In genomic region chr2:23532311-23533013, GRCh38 we compare ENCODE assay signal across 8 cellular contexts.
DNase-seq lines count a peak whose midpoint lies in the region; TF ChIP-seq lines count a peak whose summit lies in the region.

No MANE protein-coding gene starts in this region.

- H3K9me3 ChIP-seq in HEK293 (ENCODE audit: control insufficient read depth, insufficient read depth, low read depth, low read length), result no peaks in the 10 kb centered on the region

- no peaks in the 10 kb centered on the region for H3K36me3 Mint-ChIP-seq in brain

- no peaks in the 10 kb centered on the region for H3K36me3 ChIP-seq in HEK293 (ENCODE audit: control insufficient read depth in 2 of 2, insufficient read depth in 1 of 2, low read length in 2 of 2)

- H3K4me1 Mint-ChIP-seq in brain, result peaks cover 89% of the 10 kb centered on the region

- CTCF ChIA-PET in HEK293 (lab: Yijun Ruan, JAX), result interaction anchor here (0.6 to 1.8 kb wide), 3 partner anchors 11 to 181 kb away, joined by 3 to 7 read pairs (median 4); no protein-coding TSS in a partner anchor

- H3K27me3 Mint-ChIP-seq in brain, result peaks cover 4% of the 10 kb centered on the region

- H3K4me3 ChIP-seq in HEK293 (ENCODE audit: low read depth, low read length), result no peak overlapping the region

- POLR2A ChIA-PET in HEK293 (lab: Yijun Ruan, JAX), result no interaction called here

- TF ChIP-seq CTCF in GM10266 (IDR thresholded peaks at IDR 0.05; ENCODE audit: control insufficient read depth, insufficient read depth, low read depth, missing control alignments) (peak; percentile 6), HEK293 (tag by site-specific recombination; IDR thresholded peaks at IDR 0.05) (no peak), brain (conservative IDR thresholded peaks at IDR 0.05) (no peak)

- H3K4me1 ChIP-seq in HEK293 (ENCODE audit: control insufficient read depth, insufficient read depth, low read length), result no peaks in the 10 kb centered on the region

- peak overlapping the region; percentile 57 to 77 (median 65) for H3K4me3 Mint-ChIP-seq in brain

- DNase-seq in GM10266 (ENCODE audit: extremely low spot score) (peak; percentile 42), OCI-M1 (lab: John Stamatoyannopoulos, UW) (peak; percentile 77), SHP77 (lab: John Stamatoyannopoulos, UW) (no peak), HCEC 1CT (no peak), COLO829 (ENCODE audit: low spot score) (no peak)
- DNase-seq in stimulated activated CD4-positive, alpha-beta T cell treated with anti-CD3 and anti-CD28 coated beads, Interleukin-4, amount 100 ng/mL, for 24 hours, result peak; percentile 28

- peak overlapping the region; percentile 85 to 98 (median 90) for H3K27ac Mint-ChIP-seq in brain

- no peak overlapping the region for H3K27ac ChIP-seq in HEK293 (ENCODE audit: extremely low read depth, low read depth, low read length)

- H3K9me3 Mint-ChIP-seq in brain, result peaks cover 0 to 3% (median 0%) of the 10 kb centered on the region in 5 experiments

TF ChIP-seq in HEK293, 187 proteins besides CTCF, POLR2A, EP300 and RAD21:
- TF ChIP-seq ZNF354C (tag by site-specific recombination; IDR thresholded peaks at IDR 0.05; ENCODE audit: borderline replicate concordance, low read depth) (no peak), ZFHX2 (tag by site-specific recombination; conservative IDR thresholded peaks at IDR 0.05) (peak; percentile 59)

Comparison
In these comparisons a context has a peak if more than half of its experiments do, and no peak if none do; other contexts are left out.
1. DNase-seq: peak in GM10266 (single experiment), OCI-M1 (single experiment) and stimulated activated CD4-positive, alpha-beta T cell treated with anti-CD3 and anti-CD28 coated beads, Interleukin-4, amount 100 ng/mL, for 24 hours (single experiment); none in SHP77 (0 of 2), HCEC 1CT (single experiment) and COLO829 (single experiment).